ENCODE assay signal across 19 cellular contexts in the genomic region with DNA sequence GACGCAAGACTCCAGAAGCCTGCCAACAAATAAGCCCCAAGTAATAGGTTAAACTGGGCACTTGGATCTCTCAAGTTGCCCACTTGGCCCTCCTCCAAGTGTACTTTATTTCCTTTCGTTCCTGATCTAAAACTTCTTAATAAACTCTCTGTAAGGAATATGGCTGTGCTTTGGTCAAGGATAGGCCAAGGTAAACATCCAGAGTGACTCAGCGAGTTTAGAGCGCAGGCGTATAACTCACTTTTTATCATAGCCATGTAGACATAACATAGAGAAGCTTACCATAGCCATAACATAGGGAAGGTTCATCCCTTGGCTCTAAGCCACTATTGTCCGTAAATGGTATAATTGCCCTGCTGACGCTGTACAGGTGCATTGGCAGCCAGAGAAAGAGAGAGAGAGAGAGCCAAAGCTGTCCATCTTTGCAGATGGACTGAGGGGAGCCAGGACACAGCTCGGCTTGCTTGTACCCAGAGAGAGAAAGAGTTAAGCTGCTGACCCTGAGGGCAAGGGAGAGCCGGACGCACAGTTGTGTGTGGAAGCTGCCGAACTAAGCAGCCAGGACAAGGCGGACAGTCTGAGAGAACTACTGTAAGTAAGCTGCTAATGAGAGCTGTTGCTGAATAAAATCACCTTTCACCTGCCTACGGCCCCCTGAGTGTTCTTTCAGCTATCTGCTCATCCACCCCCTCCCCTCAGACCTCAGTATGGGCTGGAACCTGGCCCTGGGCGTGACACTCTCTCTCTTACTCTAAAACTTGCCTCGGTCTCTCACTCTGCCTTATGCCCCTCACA. TPM values are rescaled to one million over a fixed set of nuclear protein-coding genes. Genes with fewer than 3 reads are reported as not detected.
DNase-seq lines count a peak whose midpoint lies in the region; ATAC-seq, FAIRE-seq and TF ChIP-seq lines count a peak whose summit lies in the region.
"Had no signal": no experiment of that assay in that cellular context is flagged by ENCODE, and none has a peak within 500 bp of the region (broad histone marks: within the 10 kb centered on the region; RNA-seq: fewer than 3 reads in every experiment).

No MANE protein-coding gene starts in this region.

- no peaks in the 10 kb centered on the region for H4K20me1 ChIP-seq in K562 (replicated peaks; ENCODE audit: control insufficient read depth, insufficient read depth, low read length)

- no peak overlapping the region for H3K9ac ChIP-seq in K562 (ENCODE audit: insufficient read depth in 1 of 2, low read depth in 2 of 2, low read length in 2 of 2)

- H3K4me3 ChIP-seq in K562, result no peak overlapping the region

- peak overlapping the region; percentile 93 for H3K4me3 Mint-ChIP-seq in natural killer cell treated with Interleukin-12 subunit alpha and Interleukin-12 subunit beta and Interleukin-15 and Interleukin-18, amount 100 ng/mL, for 72 hours

- H3K27me3 ChIP-seq in K562 (ENCODE audit: control insufficient read depth in 2 of 2, insufficient read depth in 2 of 2, low read length in 2 of 2), result no peaks in the 10 kb centered on the region

- H3K27me3 Mint-ChIP-seq in natural killer cell treated with Interleukin-12 subunit alpha and Interleukin-12 subunit beta and Interleukin-15 and Interleukin-18, amount 100 ng/mL, for 72 hours, result no peaks in the 10 kb centered on the region

- no peaks in the 10 kb centered on the region for H3K9me3 ChIP-seq in K562 (replicated peaks; ENCODE audit: control insufficient read depth, insufficient read depth, low read depth, low read length)

- H3K9me1 ChIP-seq in K562 (ENCODE audit: control insufficient read depth, insufficient read depth, low read length), result no peaks in the 10 kb centered on the region

- 56% methylated on average over 15 of the region's 15 CpGs for WGBS in K562 (ENCODE audit: insufficient coverage, low coverage, missing lambda C conversion rate)

- peaks cover 13% of the 10 kb centered on the region for H3K9me3 Mint-ChIP-seq in natural killer cell treated with Interleukin-12 subunit alpha and Interleukin-12 subunit beta and Interleukin-15 and Interleukin-18, amount 100 ng/mL, for 72 hours

- no peak for TF ChIP-seq CTCF in K562 (IDR thresholded peaks at IDR 0.05 in 2 of 3, conservative IDR thresholded peaks at IDR 0.05 in 1 of 3; ENCODE audit: insufficient read depth in 2 of 3, low read depth in 1 of 3, low read length in 3 of 3)

- no peaks in the 10 kb centered on the region for H3K4me1 ChIP-seq in K562 (replicated peaks in 1 of 2; ENCODE audit: control insufficient read depth in 2 of 2, insufficient read depth in 2 of 2, low read length in 2 of 2)

- H3K36me3 Mint-ChIP-seq in natural killer cell treated with Interleukin-12 subunit alpha and Interleukin-12 subunit beta and Interleukin-15 and Interleukin-18, amount 100 ng/mL, for 72 hours, result peaks cover 52% of the 10 kb centered on the region

- no peak for TF ChIP-seq RAD21 in K562 (CRISPR knock-in tag; conservative IDR thresholded peaks at IDR 0.05 in 1 of 2, IDR thresholded peaks at IDR 0.05 in 1 of 2)

- in situ Hi-C loops in K562 (cut with MboI) (no loop called here), ACHN (cut with HindIII; ENCODE audit: low pct_ligation_motif_present, low pct_unique_long_range_greater_than_20kb, low sequenced_read_pairs) (no loop called here)

- no peak overlapping the region for H2AFZ ChIP-seq in K562 (ENCODE audit: low read depth, low read length)

- CTCF ChIA-PET in K562 (lab: Yijun Ruan, JAX; ENCODE audit: low intra/inter-chr PET ratio), result no interaction called here

- no TSS peak for BruUV-seq in K562 (replicated peaks; lab: Mats Ljungman, UMichigan)

- H3K27ac ChIP-seq in K562 (ENCODE audit: extremely low read depth, low read depth, low read length), result no peak overlapping the region

- DNase-seq in DMS53 (lab: John Stamatoyannopoulos, UW) (peak; percentile 64), DMS53 treated with DMSO at 0.1 percent for 48 hours (lab: John Stamatoyannopoulos, UW; ENCODE audit: unreplicated experiment) (no peak), GM19239 (ENCODE audit: insufficient read length, low spot score) (no peak), K562 (ENCODE audit: extremely low read depth in 1 of 4, low spot score in 3 of 4) (no peak), ACHN (no peak)
- no peak for DNase-seq in natural killer cell treated with Interleukin-12 subunit alpha and Interleukin-12 subunit beta and Interleukin-15 and Interleukin-18, amount 100 ng/mL, for 72 hours (ENCODE audit: low spot score)
- DNase-seq in stimulated activated CD4-positive, alpha-beta T cell treated with anti-CD3 and anti-CD28 coated beads, Interleukin-4, amount 100 ng/mL, for 24 hours, result no peak
- DNase-seq in stimulated activated CD4-positive, alpha-beta T cell treated with anti-CD3 and anti-CD28 coated beads, Interleukin-4, amount 100 ng/mL, for 1 hour, result no peak
- DNase-seq: 8988T, amniotic stem cell, DMS153, foreskin fibroblast, H7, NCI-H1436, NCI-H524, RPMI8226, trophoblast cell had no signal

- H3K36me3 ChIP-seq in K562 (ENCODE audit: control insufficient read depth, insufficient read depth, low read length), result no peaks in the 10 kb centered on the region

- ATAC-seq in K562, result no peak
- no peak for ATAC-seq in natural killer cell treated with Interleukin-12 subunit alpha and Interleukin-12 subunit beta and Interleukin-15 and Interleukin-18, amount 100 ng/mL, for 72 hours

- intact Hi-C loops in K562 (cut with micrococcal nuclease), result loop anchor here (5.0 kb wide), 1 partner anchor 45 kb away; no protein-coding TSS in a partner anchor

- peak overlapping the region; percentile 92 to 96 for H3K27ac Mint-ChIP-seq in natural killer cell treated with Interleukin-12 subunit alpha and Interleukin-12 subunit beta and Interleukin-15 and Interleukin-18, amount 100 ng/mL, for 72 hours

- H3K4me2 ChIP-seq in K562 (ENCODE audit: insufficient read depth, low read length), result no peak overlapping the region

- POLR2A ChIA-PET in K562 (lab: Yijun Ruan, JAX), result interaction anchor here (0.8 to 1.2 kb wide), 2 partner anchors 15 to 29 kb away, joined by 3 read pairs; no protein-coding TSS in a partner anchor

- peaks cover 31 to 39% of the 10 kb centered on the region in 2 donors for H3K4me1 Mint-ChIP-seq in natural killer cell treated with Interleukin-12 subunit alpha and Interleukin-12 subunit beta and Interleukin-15 and Interleukin-18, amount 100 ng/mL, for 72 hours (ENCODE audit: low read depth in 2 of 2)

- FAIRE-seq in GM19239 (lab: Jason Lieb, UNC), result peak; percentile 70
- FAIRE-seq in K562 (lab: Jason Lieb, UNC), result no peak

- no peak for TF ChIP-seq POLR2A in K562 (conservative IDR thresholded peaks at IDR 0.05)

- no peak for TF ChIP-seq EP300 in K562 (IDR thresholded peaks at IDR 0.05; ENCODE audit: low read length)

- no peaks in the 10 kb centered on the region for H3K79me2 ChIP-seq in K562 (ENCODE audit: control insufficient read depth, insufficient read depth, low read length)

RNA-seq across cellular contexts. Expression of gene TLR1, which starts 1.8 kb away (rescaled TPM):
- 0.49 and 0.74 TPM in 2 replicates for total RNA-seq in K562 (2011; cell fraction: chromatin; rRNA removed; ENCODE audit: low replicate concordance)
- 0.33 and 0.53 TPM in 2 replicates for total RNA-seq in K562 (2011; cell fraction: nucleolus; rRNA removed)
- total RNA-seq in K562 (2011; cell fraction: nucleoplasm; rRNA removed), result 0.69 and 0.73 TPM in 2 replicates
- total RNA-seq in K562 (2014; rRNA removed), result 0.14 and 0.57 TPM in 2 replicates
- total RNA-seq in K562 (2014; rRNA removed; fragmentation: Illumina TruSeq; extraction: Trizol), result 0.33 and 0.38 TPM in 2 replicates
- 0.41 and 0.47 TPM in 2 replicates for total RNA-seq in K562 (2015; rRNA removed; fragmentation: Illumina TruSeq; extraction: Trizol)
- total RNA-seq in K562 (2021), result 0.25 and 0.29 TPM in 2 replicates
- polyA plus RNA-seq in K562 (2011; rRNA removed), result 0.14 and 0.22 TPM in 2 replicates
- 0.03 and 0.07 TPM in 2 replicates for polyA plus RNA-seq in K562 (2011; cell fraction: cytosol; rRNA removed)
- polyA plus RNA-seq in K562 (2011; cell fraction: nucleus; rRNA removed), result 0.29 and 0.57 TPM in 2 replicates
- polyA plus RNA-seq in K562 (2012), result 0.25 and 0.91 TPM in 2 replicates
- 0.24 and 0.33 TPM in 2 replicates for polyA plus RNA-seq in K562 (2014; fragmentation: Illumina TruSeq; extraction: Trizol)
- polyA plus RNA-seq in K562 (2014; fragmentation: Nextera tagmentation; extraction: Ambion mirVana), result under 1 TPM; 0.22 to 0.49 TPM
- 0.03 and 0.11 TPM in 2 replicates for polyA plus RNA-seq in K562 (2014; rRNA removed)
- 0.39 and 0.46 TPM in 2 replicates for polyA minus RNA-seq in K562 (2011; rRNA and poly(A)+ RNA removed)
- not detected in 2 replicates for polyA minus RNA-seq in K562 (2011; cell fraction: cytosol; rRNA and poly(A)+ RNA removed)
- 0.40 TPM in 1 of 2 replicates, not detected in the other for polyA minus RNA-seq in K562 (2011; cell fraction: nucleus; rRNA and poly(A)+ RNA removed)
- total RNA-seq in natural killer cell treated with Interleukin-12 subunit alpha and Interleukin-12 subunit beta and Interleukin-15 and Interleukin-18, amount 100 ng/mL, for 72 hours, result 10 to 100 TPM; 12.6 to 15.5 TPM

RNA-seq across cellular contexts. Expression of gene TLR10, which starts 20.0 kb away (rescaled TPM):
- not detected in 2 replicates for total RNA-seq in K562 (2011; cell fraction: chromatin; rRNA removed; ENCODE audit: low replicate concordance)
- not detected in 2 replicates for total RNA-seq in K562 (2011; cell fraction: nucleolus; rRNA removed)
- not detected in 2 replicates for total RNA-seq in K562 (2011; cell fraction: nucleoplasm; rRNA removed)
- total RNA-seq in K562 (2014; rRNA removed) (0.05 TPM in 1 of 2 replicates, not detected in the other), K562 (2014; rRNA removed; fragmentation: Illumina TruSeq; extraction: Trizol) (not detected in 2 replicates), K562 (2015; rRNA removed; fragmentation: Illumina TruSeq; extraction: Trizol) (not detected in 2 replicates), K562 (2021) (not detected in 2 replicates)
- polyA plus RNA-seq in K562 (2011; rRNA removed) (not detected in 2 replicates), K562 (2014; fragmentation: Illumina TruSeq; extraction: Trizol) (not detected in 2 replicates), K562 (2014; fragmentation: Nextera tagmentation; extraction: Ambion mirVana) (not detected), K562 (2014; rRNA removed) (0.03 TPM in 1 of 2 replicates, not detected in the other)
- polyA plus RNA-seq in K562 (2011; cell fraction: cytosol; rRNA removed), result not detected in 2 replicates
- polyA plus RNA-seq in K562 (2011; cell fraction: nucleus; rRNA removed), result not detected in 2 replicates
- 0.17 TPM in 1 of 2 replicates, not detected in the other for polyA plus RNA-seq in K562 (2012)
- polyA minus RNA-seq in K562 (2011; rRNA and poly(A)+ RNA removed), result not detected in 2 replicates
- not detected in 2 replicates for polyA minus RNA-seq in K562 (2011; cell fraction: cytosol; rRNA and poly(A)+ RNA removed)
- polyA minus RNA-seq in K562 (2011; cell fraction: nucleus; rRNA and poly(A)+ RNA removed), result not detected in 2 replicates
- not detected for total RNA-seq in natural killer cell treated with Interleukin-12 subunit alpha and Interleukin-12 subunit beta and Interleukin-15 and Interleukin-18, amount 100 ng/mL, for 72 hours
- total RNA-seq: dermis microvascular lymphatic vessel endothelial cell, H7, kidney epithelial cell had no signal

RNA-seq across cellular contexts. Expression of gene TLR6, which starts 53.9 kb away (rescaled TPM):
- total RNA-seq in K562 (2011; cell fraction: chromatin; rRNA removed; ENCODE audit: low replicate concordance), result 1.7 and 5.7 TPM in 2 replicates
- total RNA-seq in K562 (2011; cell fraction: nucleolus; rRNA removed), result 1.0 and 1.4 TPM in 2 replicates
- total RNA-seq in K562 (2011; cell fraction: nucleoplasm; rRNA removed), result 2.3 and 3.6 TPM in 2 replicates
- total RNA-seq in K562 (2014; rRNA removed), result 0.64 and 0.65 TPM in 2 replicates
- 1.4 and 1.6 TPM in 2 replicates for total RNA-seq in K562 (2014; rRNA removed; fragmentation: Illumina TruSeq; extraction: Trizol)
- total RNA-seq in K562 (2015; rRNA removed; fragmentation: Illumina TruSeq; extraction: Trizol), result 0.68 and 0.91 TPM in 2 replicates
- total RNA-seq in K562 (2021), result 0.95 and 1.5 TPM in 2 replicates
- 0.69 and 1.9 TPM in 2 replicates for polyA plus RNA-seq in K562 (2011; rRNA removed)
- 0.36 and 0.41 TPM in 2 replicates for polyA plus RNA-seq in K562 (2011; cell fraction: cytosol; rRNA removed)
- 0.45 and 0.51 TPM in 2 replicates for polyA plus RNA-seq in K562 (2011; cell fraction: nucleus; rRNA removed)
- 0.76 and 1.0 TPM in 2 replicates for polyA plus RNA-seq in K562 (2012)
- polyA plus RNA-seq in K562 (2014; fragmentation: Illumina TruSeq; extraction: Trizol), result 1.1 and 1.3 TPM in 2 replicates
- under 1 TPM; 0.08 to 0.45 TPM for polyA plus RNA-seq in K562 (2014; fragmentation: Nextera tagmentation; extraction: Ambion mirVana)
- 0.62 and 1.00 TPM in 2 replicates for polyA plus RNA-seq in K562 (2014; rRNA removed)
- polyA minus RNA-seq in K562 (2011; rRNA and poly(A)+ RNA removed), result 1.7 and 2.6 TPM in 2 replicates
- polyA minus RNA-seq in K562 (2011; cell fraction: cytosol; rRNA and poly(A)+ RNA removed), result 0.46 and 1.3 TPM in 2 replicates
- polyA minus RNA-seq in K562 (2011; cell fraction: nucleus; rRNA and poly(A)+ RNA removed), result 0.54 and 0.67 TPM in 2 replicates
- 1 to 10 TPM; 4.4 to 4.5 TPM for total RNA-seq in natural killer cell treated with Interleukin-12 subunit alpha and Interleukin-12 subunit beta and Interleukin-15 and Interleukin-18, amount 100 ng/mL, for 72 hours
- total RNA-seq: H7 had no signal

Comparison
In these comparisons a context has a peak if more than half of its experiments do, and no peak if none do; other contexts are left out.
1. RNA of gene TLR1, which starts 1.8 kb away (total RNA-seq): 12.6 to 15.5 TPM in natural killer cell treated with Interleukin-12 subunit alpha and Interleukin-12 subunit beta and Interleukin-15 and Interleukin-18, amount 100 ng/mL, for 72 hours; 0.14 to 0.74 TPM in K562; every median in the first group is over 4 times any median in the second.